In the genomic region with DNA sequence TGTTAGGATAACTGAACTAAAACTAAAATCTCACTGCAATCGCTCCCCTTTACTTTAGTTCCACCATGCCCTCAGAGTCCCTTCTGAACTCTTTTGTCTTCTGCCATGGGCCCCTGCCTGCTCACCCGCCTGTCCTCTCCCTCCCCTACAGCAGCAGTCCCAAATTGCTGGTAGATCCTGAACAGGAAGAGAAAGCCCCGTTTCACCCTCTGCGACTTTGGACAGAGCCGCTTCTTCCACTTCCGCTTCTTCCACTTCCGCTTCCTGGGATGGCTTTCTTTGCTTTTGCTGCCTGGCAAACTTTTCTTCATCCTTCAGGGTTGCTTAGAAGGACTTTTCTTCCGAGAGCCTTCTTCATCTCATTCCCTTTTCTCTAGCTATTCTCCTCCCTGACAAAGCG, we compare ENCODE assay signal across 27 cellular contexts. TPM values are rescaled to one million over a fixed set of nuclear protein-coding genes. Genes with fewer than 3 reads are reported as not detected.
DNase-seq lines count a peak whose midpoint lies in the region; ATAC-seq, FAIRE-seq and TF ChIP-seq lines count a peak whose summit lies in the region.
"Had no signal": no experiment of that assay in that cellular context is flagged by ENCODE, and none has a peak within 500 bp of the region (broad histone marks: within the 10 kb centered on the region; RNA-seq: fewer than 3 reads in every experiment).

No MANE protein-coding gene starts in this region.

- no peaks in the 10 kb centered on the region for H3K36me3 Mint-ChIP-seq in progenitor cell of endocrine pancreas (ENCODE audit: insufficient read depth)
- H3K36me3 Mint-ChIP-seq in Calu3 (ENCODE audit: insufficient read depth, unreplicated experiment) = no peaks in the 10 kb centered on the region
- H3K36me3 Mint-ChIP-seq: CD8-positive, alpha-beta memory T cell had no signal

- DNase-seq in HepG2 (ENCODE audit: low spot score) = no peak
- no peak for DNase-seq in right lobe of liver
- peak; percentile 26 for DNase-seq in NOMO-1 treated with dmso at 0.1 percent for 144 hours (lab: John Stamatoyannopoulos, UW; ENCODE audit: unreplicated experiment)
- DNase-seq in GM12878 (ENCODE audit: low read depth, low spot score) = no peak
- no peak for DNase-seq in progenitor cell of endocrine pancreas (ENCODE audit: low spot score, unreplicated experiment)
- no peak for DNase-seq in Calu3
- DNase-seq in NCI-H2196 (lab: John Stamatoyannopoulos, UW; ENCODE audit: unreplicated experiment) = no peak
- DNase-seq: AML-193; C1 segment of cervical spinal cord; CD8-positive, alpha-beta memory T cell; H9; HFFc6; IMR-90; Karpas-422; NCI-H1105; NCI-H146; NCI-H2081; NCI-H2171; NCI-H446; NCI-H526; Peyer's patch; T-helper 1 cell had no signal

- no peaks in the 10 kb centered on the region for H3K4me1 Mint-ChIP-seq in progenitor cell of endocrine pancreas (ENCODE audit: low read depth)
- no peaks in the 10 kb centered on the region for H3K4me1 Mint-ChIP-seq in Calu3 (ENCODE audit: low read depth, unreplicated experiment)

- WGBS in HepG2 (ENCODE audit: low lambda C conversion rate) = 41% methylated on average over 9 of the region's 9 CpGs
- WGBS in right lobe of liver (ENCODE audit: insufficient coverage, low coverage, low lambda C conversion rate, missing lambda C conversion rate) = 58% methylated on average over 8 of the region's 9 CpGs
- WGBS in GM12878 (ENCODE audit: insufficient coverage, insufficient replicate concordance, low lambda C conversion rate, missing lambda C conversion rate) = 39% methylated on average over 8 of the region's 9 CpGs

- RAD21 ChIA-PET in GM12878 (lab: Charles Lee; ENCODE audit: unreplicated experiment) = interaction anchor here (1.6 kb wide), 1 partner anchor 41 kb away, joined by 5 read pairs; no protein-coding TSS in a partner anchor

- POLR2A ChIA-PET in HepG2 (lab: Yijun Ruan, JAX) (no interaction called here), GM12878 (lab: Charles Lee) (no interaction called here)

- H3K27ac ChIP-seq in HepG2 (ENCODE audit: extremely low read length, insufficient read depth, low read length) (no peak overlapping the region), right lobe of liver (no peak overlapping the region), GM12878 (ENCODE audit: control insufficient read depth, insufficient read depth) (no peak overlapping the region)
- H3K27ac ChIP-seq: Peyer's patch had no signal

- FAIRE-seq in HepG2 (lab: Jason Lieb, UNC) (no peak), GM12878 (lab: Jason Lieb, UNC) (no peak)
- FAIRE-seq: D721Med, HTR-8/SVneo had no signal

- H4K20me1 ChIP-seq in HepG2 (ENCODE audit: insufficient read depth, low read length) = no peaks in the 10 kb centered on the region
- no peaks in the 10 kb centered on the region for H4K20me1 ChIP-seq in GM12878 (ENCODE audit: control insufficient read depth, insufficient read depth)

- H3K4me1 ChIP-seq in HepG2 (ENCODE audit: insufficient read depth, low read length) = peaks cover 10% of the 10 kb centered on the region
- peaks cover 0 to 13% (median 0%) of the 10 kb centered on the region in 4 donors for H3K4me1 ChIP-seq in right lobe of liver
- H3K4me1 ChIP-seq in GM12878 (ENCODE audit: control insufficient read depth, insufficient read depth, low read length) = no peaks in the 10 kb centered on the region

- H3K27me3 Mint-ChIP-seq in progenitor cell of endocrine pancreas = peaks cover 37% of the 10 kb centered on the region
- peaks cover 61% of the 10 kb centered on the region for H3K27me3 Mint-ChIP-seq in Calu3 (ENCODE audit: unreplicated experiment)

- ATAC-seq in HepG2 = no peak
- no peak for ATAC-seq in right lobe of liver
- no peak for ATAC-seq in GM12878
- no peak for ATAC-seq in GM21381 (IDR thresholded peaks at IDR 0.05; ENCODE audit: unreplicated experiment)
- ATAC-seq: SK-N-SH treated with all-trans-retinoic acid at 6 μM for 48 hours had no signal

- in situ Hi-C loops in HepG2 (cut with HindIII; ENCODE audit: extremely low pct_ligation_motif_present, low pct_unique_long_range_greater_than_20kb) (no loop called here), GM12878 (cut with MboI) (no loop called here)

- SMC1A ChIA-PET in GM12878 (lab: Charles Lee; ENCODE audit: uncharacterized antibody, unreplicated experiment) = interaction anchor here (1.2 to 5.0 kb wide), 2 partner anchors 13 to 29 kb away, joined by 5 to 21 read pairs; no protein-coding TSS in a partner anchor

- no peak overlapping the region for H2AFZ ChIP-seq in HepG2 (ENCODE audit: low read length)
- no peak overlapping the region for H2AFZ ChIP-seq in GM12878 (ENCODE audit: control insufficient read depth, low read depth, low read length)

- H3K4me3 Mint-ChIP-seq in progenitor cell of endocrine pancreas (ENCODE audit: low read depth) (no peak overlapping the region), Calu3 (ENCODE audit: low read depth, unreplicated experiment) (no peak overlapping the region)
- H3K4me3 Mint-ChIP-seq: H9, HFFc6 had no signal

- H3K27me3 ChIP-seq in HepG2 (ENCODE audit: control insufficient read depth in 1 of 2, insufficient read depth in 2 of 2, low read length in 2 of 2) (peaks cover 3 to 21% of the 10 kb centered on the region in 2 experiments; a peak in 3 of 5 replicates), right lobe of liver (no peaks in the 10 kb centered on the region), GM12878 (replicated peaks in 1 of 2; ENCODE audit: control insufficient read depth in 2 of 2, insufficient read depth in 2 of 2, low read length in 1 of 2) (no peaks in the 10 kb centered on the region; a peak in 1 of 4 replicates)
- H3K27me3 ChIP-seq: Peyer's patch had no signal

- H3K4me3 ChIP-seq in HepG2 (replicated peaks in 1 of 3; ENCODE audit: insufficient read depth in 1 of 3, low read depth in 2 of 3, low read length in 3 of 3) (peak overlapping the region in 2 of 3 experiments; percentile 12 to 16; a peak in 1 of 6 replicates), right lobe of liver (no peak overlapping the region), GM12878 (no peak overlapping the region)
- H3K4me3 ChIP-seq: Peyer's patch had no signal

- intact Hi-C loops in HepG2 (cut with micrococcal nuclease; ENCODE audit: unreplicated experiment) (no loop called here), right lobe of liver (cut with DNase I) (no loop called here), GM12878 (cut with micrococcal nuclease; ENCODE audit: unreplicated experiment) (no loop called here), Calu3 (cut with micrococcal nuclease; ENCODE audit: unreplicated experiment) (no loop called here)

- H3K79me2 ChIP-seq in HepG2 (ENCODE audit: insufficient read depth, low read length) (no peaks in the 10 kb centered on the region), GM12878 (ENCODE audit: control insufficient read depth, insufficient read depth, low read length) (no peaks in the 10 kb centered on the region)

- no peak for TF ChIP-seq EP300 in HepG2 (IDR thresholded peaks at IDR 0.05; ENCODE audit: low read depth in 2 of 2, low read length in 2 of 2)
- no peak for TF ChIP-seq EP300 in HepG2 (CRISPR knock-in tag; IDR thresholded peaks at IDR 0.05; ENCODE audit: borderline replicate concordance)
- TF ChIP-seq EP300 in GM12878 (IDR thresholded peaks at IDR 0.05; ENCODE audit: borderline replicate concordance in 1 of 2, control insufficient read depth in 1 of 2, low read depth in 2 of 2, low read length in 2 of 2) = no peak

- no peak for TF ChIP-seq RAD21 in HepG2 (CRISPR knock-in tag; IDR thresholded peaks at IDR 0.05)
- no peak for TF ChIP-seq RAD21 in GM12878 (IDR thresholded peaks at IDR 0.05; ENCODE audit: insufficient read depth, low read depth, low read length)

- no TSS peak for BruUV-seq in HepG2 (replicated peaks; lab: Mats Ljungman, UMichigan)
- BruUV-seq in GM12878 (replicated peaks; lab: Mats Ljungman, UMichigan) = no TSS peak
- BruUV-seq in Calu3 (replicated peaks; lab: Mats Ljungman, UMichigan) = no TSS peak

- H3K9me3 ChIP-seq in HepG2 (ENCODE audit: low read length) (no peaks in the 10 kb centered on the region), right lobe of liver (no peaks in the 10 kb centered on the region), GM12878 (replicated peaks; ENCODE audit: control insufficient read depth, insufficient read depth, low read length) (no peaks in the 10 kb centered on the region; the same call in 2 of the 3 replicates)
- H3K9me3 ChIP-seq: Peyer's patch had no signal

- peak overlapping the region; percentile 44 for H3K4me2 ChIP-seq in HepG2 (ENCODE audit: low read depth, low read length)
- H3K4me2 ChIP-seq in GM12878 (ENCODE audit: control insufficient read depth, insufficient read depth) = no peak overlapping the region

- H3K9me3 Mint-ChIP-seq in progenitor cell of endocrine pancreas (ENCODE audit: low read depth) = no peaks in the 10 kb centered on the region
- H3K9me3 Mint-ChIP-seq in Calu3 (ENCODE audit: low read depth, unreplicated experiment) = no peaks in the 10 kb centered on the region
- H3K9me3 Mint-ChIP-seq: CD8-positive, alpha-beta memory T cell; H9; HFFc6 had no signal

- CTCF ChIA-PET in HepG2 (lab: Yijun Ruan, JAX; ENCODE audit: low intra/inter-chr PET ratio, low total read pairs) (no interaction called here), GM12878 (lab: Yijun Ruan, JAX) (interaction anchor here (0.6 to 6.0 kb wide), 5 partner anchors 11 to 62 kb away, joined by 3 to 36 read pairs (median 4); no protein-coding TSS in a partner anchor), Calu3 (lab: Charles Lee) (no interaction called here)

- TF ChIP-seq POLR2A in HepG2 (IDR thresholded peaks at IDR 0.05; ENCODE audit: insufficient read depth in 1 of 2, low read depth in 2 of 2, low read length in 2 of 2) (no peak), right lobe of liver (IDR thresholded peaks at IDR 0.05) (no peak), GM12878 (IDR thresholded peaks at IDR 0.05; ENCODE audit: low read depth, low read length) (no peak)

- TF ChIP-seq CTCF in HepG2 (CRISPR knock-in tag; IDR thresholded peaks at IDR 0.05) (no peak), right lobe of liver (IDR thresholded peaks at IDR 0.05) (no peak), GM12878 (IDR thresholded peaks at IDR 0.05 in 2 of 3, conservative IDR thresholded peaks at IDR 0.05 in 1 of 3; ENCODE audit: control insufficient read depth in 2 of 3, extremely low read depth in 1 of 3, insufficient read depth in 1 of 3, low read depth in 3 of 3, low read length in 3 of 3) (no peak), progenitor cell of endocrine pancreas (IDR thresholded peaks at IDR 0.05; ENCODE audit: unreplicated experiment) (no peak), Calu3 (IDR thresholded peaks at IDR 0.05; ENCODE audit: unreplicated experiment) (no peak)

- H3K9ac ChIP-seq in HepG2 (ENCODE audit: insufficient read depth, low read depth, low read length) (no peak overlapping the region), GM12878 (ENCODE audit: control insufficient read depth, insufficient read depth, low read length) (no peak overlapping the region)

- H3K36me3 ChIP-seq in HepG2 (replicated peaks in 1 of 2; ENCODE audit: control insufficient read depth in 1 of 2, insufficient read depth in 2 of 2, low read length in 2 of 2) (no peaks in the 10 kb centered on the region), right lobe of liver (no peaks in the 10 kb centered on the region), GM12878 (ENCODE audit: control insufficient read depth in 2 of 2, insufficient read depth in 2 of 2, low read length in 1 of 2) (no peaks in the 10 kb centered on the region)
- H3K36me3 ChIP-seq: Peyer's patch had no signal

- H3K27ac Mint-ChIP-seq in progenitor cell of endocrine pancreas = peak overlapping the region; percentile 38
- H3K27ac Mint-ChIP-seq in Calu3 (ENCODE audit: unreplicated experiment) = no peak overlapping the region
- H3K27ac Mint-ChIP-seq: CD8-positive, alpha-beta memory T cell; H9; HFFc6 had no signal

RNA-seq across cellular contexts. Expression of gene TLCD5, which starts 35.7 kb away (rescaled TPM):
- total RNA-seq in HepG2 (2016; rRNA removed; fragmentation: Illumina TruSeq; extraction: Trizol) (4.1 and 6.1 TPM in 2 replicates), right lobe of liver (1 to 10 TPM in 1 of 6 experiments, under 1 TPM in 5; 0.07 to 1.3 (median 0.38) TPM), GM12878 (2014; rRNA removed) (2.6 and 3.7 TPM in 2 replicates), GM12878 (2014; rRNA removed; fragmentation: Illumina TruSeq; extraction: Trizol) (3.0 and 3.1 TPM in 2 replicates), GM12878 (2021) (3.1 and 3.5 TPM in 2 replicates), progenitor cell of endocrine pancreas (8.9 and 9.3 TPM in 2 replicates), Calu3 (2022) (4.9 and 5.9 TPM in 2 replicates)
- total RNA-seq in HepG2 (2016; cell fraction: cytosol; rRNA removed; fragmentation: Illumina TruSeq; extraction: Trizol; ENCODE audit: low read depth) = 9.6 and 10.5 TPM in 2 replicates
- total RNA-seq in HepG2 (2016; cell fraction: insoluble cytoplasmic fraction; rRNA removed; fragmentation: Illumina TruSeq; extraction: Trizol) = 3.9 and 5.8 TPM in 2 replicates
- 9.2 and 11.6 TPM in 2 replicates for total RNA-seq in HepG2 (2016; cell fraction: membrane; rRNA removed; fragmentation: Illumina TruSeq; extraction: Trizol)
- 5.6 and 5.9 TPM in 2 replicates for total RNA-seq in HepG2 (2016; cell fraction: nucleus; rRNA removed; fragmentation: Illumina TruSeq; extraction: Trizol)
- polyA plus RNA-seq in HepG2 (2011; rRNA removed) (7.2 and 7.6 TPM in 2 replicates), GM12878 (2011; rRNA removed) (13.3 and 15.7 TPM in 2 replicates), GM12878 (2014; fragmentation: Illumina TruSeq; extraction: Trizol) (3.2 and 4.7 TPM in 2 replicates), GM12878 (2014; fragmentation: Nextera tagmentation; extraction: Ambion mirVana) (1 to 10 TPM; 2.4 to 3.1 TPM), GM12878 (2014; rRNA removed) (4.6 and 5.6 TPM in 2 replicates), GM12878 (2016; fragmentation: Nextera tagmentation; extraction: Ambion mirVana) (1 to 10 TPM; 2.8 to 4.4 TPM)
- 5.8 and 7.1 TPM in 2 replicates for polyA plus RNA-seq in HepG2 (2011; cell fraction: cytosol; rRNA removed)
- polyA plus RNA-seq in HepG2 (2011; cell fraction: nucleus; rRNA removed) = 10.9 and 15.5 TPM in 2 replicates
- 3.8 and 5.5 TPM in 2 replicates for polyA plus RNA-seq in HepG2 (2012)
- polyA plus RNA-seq in HepG2 (2016; cell fraction: cytosol; fragmentation: Illumina TruSeq; extraction: Trizol; ENCODE audit: low read depth) = 12.4 and 13.2 TPM in 2 replicates
- 3.1 and 3.6 TPM in 2 replicates for polyA plus RNA-seq in HepG2 (2016; cell fraction: insoluble cytoplasmic fraction; fragmentation: Illumina TruSeq; extraction: Trizol; ENCODE audit: low read depth)
- 8.8 and 10.0 TPM in 2 replicates for polyA plus RNA-seq in HepG2 (2016; cell fraction: membrane; fragmentation: Illumina TruSeq; extraction: Trizol; ENCODE audit: low read depth)
- 10.3 and 11.4 TPM in 2 replicates for polyA plus RNA-seq in HepG2 (2016; cell fraction: nucleus; fragmentation: Illumina TruSeq; extraction: Trizol; ENCODE audit: insufficient read depth, low read depth)
- polyA minus RNA-seq in HepG2 (2011; rRNA and poly(A)+ RNA removed; ENCODE audit: low replicate concordance) = 9.7 and 11.0 TPM in 2 replicates
- 2.6 and 3.7 TPM in 2 replicates for polyA minus RNA-seq in HepG2 (2011; cell fraction: cytosol; rRNA and poly(A)+ RNA removed)
- 4.5 and 8.3 TPM in 2 replicates for polyA minus RNA-seq in HepG2 (2011; cell fraction: nucleus; rRNA and poly(A)+ RNA removed)
- 49.4 and 51.2 TPM in 2 replicates for total RNA-seq in GM12878 (2013; cell fraction: nucleolus; rRNA removed)
- 1.00 TPM for polyA plus RNA-seq in GM12878 (2011; ENCODE audit: low read depth)
- polyA plus RNA-seq in GM12878 (2011; cell fraction: cytosol; rRNA removed) = 10.3 and 11.1 TPM in 2 replicates
- polyA plus RNA-seq in GM12878 (2011; cell fraction: nucleus; rRNA removed) = 17.1 and 18.5 TPM in 2 replicates
- 0.79 and 1.0 TPM in 2 replicates for polyA plus RNA-seq in GM12878 (2012)
- 10.8 and 12.8 TPM in 2 replicates for polyA minus RNA-seq in GM12878 (2011; rRNA and poly(A)+ RNA removed)
- 2.4 and 3.4 TPM in 2 replicates for polyA minus RNA-seq in GM12878 (2011; cell fraction: cytosol; rRNA and poly(A)+ RNA removed)
- polyA minus RNA-seq in GM12878 (2011; cell fraction: nucleus; rRNA and poly(A)+ RNA removed) = 4.1 and 7.5 TPM in 2 replicates

RNA-seq across cellular contexts. Expression of gene ARHGEF12, which starts 46.8 kb away (rescaled TPM):
- 54.4 and 72.2 TPM in 2 replicates for total RNA-seq in HepG2 (2016; rRNA removed; fragmentation: Illumina TruSeq; extraction: Trizol)
- 23.8 and 24.8 TPM in 2 replicates for total RNA-seq in HepG2 (2016; cell fraction: cytosol; rRNA removed; fragmentation: Illumina TruSeq; extraction: Trizol; ENCODE audit: low read depth)
- 51.9 and 66.9 TPM in 2 replicates for total RNA-seq in HepG2 (2016; cell fraction: insoluble cytoplasmic fraction; rRNA removed; fragmentation: Illumina TruSeq; extraction: Trizol)
- total RNA-seq in HepG2 (2016; cell fraction: membrane; rRNA removed; fragmentation: Illumina TruSeq; extraction: Trizol) = 27.8 and 29.0 TPM in 2 replicates
- 65.7 and 68.9 TPM in 2 replicates for total RNA-seq in HepG2 (2016; cell fraction: nucleus; rRNA removed; fragmentation: Illumina TruSeq; extraction: Trizol)
- polyA plus RNA-seq in HepG2 (2011; rRNA removed) = 16.2 and 17.9 TPM in 2 replicates
- polyA plus RNA-seq in HepG2 (2011; cell fraction: cytosol; rRNA removed) = 10.1 and 15.9 TPM in 2 replicates
- polyA plus RNA-seq in HepG2 (2011; cell fraction: nucleus; rRNA removed) = 18.6 and 22.0 TPM in 2 replicates
- polyA plus RNA-seq in HepG2 (2012) = 30.2 and 31.4 TPM in 2 replicates
- polyA plus RNA-seq in HepG2 (2016; cell fraction: cytosol; fragmentation: Illumina TruSeq; extraction: Trizol; ENCODE audit: low read depth) = 0.95 and 1.2 TPM in 2 replicates
- 35.8 and 36.1 TPM in 2 replicates for polyA plus RNA-seq in HepG2 (2016; cell fraction: insoluble cytoplasmic fraction; fragmentation: Illumina TruSeq; extraction: Trizol; ENCODE audit: low read depth)
- polyA plus RNA-seq in HepG2 (2016; cell fraction: membrane; fragmentation: Illumina TruSeq; extraction: Trizol; ENCODE audit: low read depth) = 5.1 and 6.3 TPM in 2 replicates
- polyA plus RNA-seq in HepG2 (2016; cell fraction: nucleus; fragmentation: Illumina TruSeq; extraction: Trizol; ENCODE audit: insufficient read depth, low read depth) = 31.1 and 33.7 TPM in 2 replicates
- polyA minus RNA-seq in HepG2 (2011; rRNA and poly(A)+ RNA removed; ENCODE audit: low replicate concordance) = 46.5 and 46.8 TPM in 2 replicates
- polyA minus RNA-seq in HepG2 (2011; cell fraction: cytosol; rRNA and poly(A)+ RNA removed) = 52.1 and 66.1 TPM in 2 replicates
- 151 and 164 TPM in 2 replicates for polyA minus RNA-seq in HepG2 (2011; cell fraction: nucleus; rRNA and poly(A)+ RNA removed)
- 100 to 1,000 TPM in 3 of 6 experiments, 10 to 100 TPM in 3; 75.1 to 113 (median 94.0) TPM for total RNA-seq in right lobe of liver
- total RNA-seq in GM12878 (2013; cell fraction: nucleolus; rRNA removed) = 183 and 194 TPM in 2 replicates
- total RNA-seq in GM12878 (2014; rRNA removed) = 24.0 and 28.5 TPM in 2 replicates
- total RNA-seq in GM12878 (2014; rRNA removed; fragmentation: Illumina TruSeq; extraction: Trizol) = 39.4 and 39.5 TPM in 2 replicates
- 36.5 and 40.8 TPM in 2 replicates for total RNA-seq in GM12878 (2021)
- polyA plus RNA-seq in GM12878 (2011; ENCODE audit: low read depth) = 10.0 TPM
- polyA plus RNA-seq in GM12878 (2011; rRNA removed) = 23.9 and 28.4 TPM in 2 replicates
- polyA plus RNA-seq in GM12878 (2011; cell fraction: cytosol; rRNA removed) = 13.8 and 16.1 TPM in 2 replicates
- polyA plus RNA-seq in GM12878 (2011; cell fraction: nucleus; rRNA removed) = 20.5 and 29.4 TPM in 2 replicates
- 10.0 and 11.7 TPM in 2 replicates for polyA plus RNA-seq in GM12878 (2012)
- polyA plus RNA-seq in GM12878 (2014; fragmentation: Illumina TruSeq; extraction: Trizol) = 30.3 and 35.0 TPM in 2 replicates
- polyA plus RNA-seq in GM12878 (2014; fragmentation: Nextera tagmentation; extraction: Ambion mirVana) = 1 to 10 TPM; 2.7 to 3.6 TPM
- polyA plus RNA-seq in GM12878 (2014; rRNA removed) = 15.8 and 17.9 TPM in 2 replicates
- polyA plus RNA-seq in GM12878 (2016; fragmentation: Nextera tagmentation; extraction: Ambion mirVana) = 10 to 100 TPM; 14.8 to 14.9 TPM
- polyA minus RNA-seq in GM12878 (2011; rRNA and poly(A)+ RNA removed) = 74.0 and 93.3 TPM in 2 replicates
- polyA minus RNA-seq in GM12878 (2011; cell fraction: cytosol; rRNA and poly(A)+ RNA removed) = 28.7 and 33.9 TPM in 2 replicates
- polyA minus RNA-seq in GM12878 (2011; cell fraction: nucleus; rRNA and poly(A)+ RNA removed) = 42.0 and 81.6 TPM in 2 replicates
- total RNA-seq in progenitor cell of endocrine pancreas = 64.9 and 66.2 TPM in 2 replicates
- 50.0 and 55.2 TPM in 2 replicates for total RNA-seq in Calu3 (2022)

RNA-seq across cellular contexts. Expression of gene POU2F3, which starts 49.5 kb away (rescaled TPM):
- total RNA-seq in HepG2 (2016; rRNA removed; fragmentation: Illumina TruSeq; extraction: Trizol) (not detected in 2 replicates), right lobe of liver (not detected), GM12878 (2014; rRNA removed) (0.11 and 0.16 TPM in 2 replicates), GM12878 (2014; rRNA removed; fragmentation: Illumina TruSeq; extraction: Trizol) (0.18 and 0.22 TPM in 2 replicates), GM12878 (2021) (0.21 and 0.36 TPM in 2 replicates), progenitor cell of endocrine pancreas (0.09 TPM in 1 of 2 replicates, not detected in the other), Calu3 (2022) (2.6 and 3.3 TPM in 2 replicates)
- not detected in 2 replicates for total RNA-seq in HepG2 (2016; cell fraction: cytosol; rRNA removed; fragmentation: Illumina TruSeq; extraction: Trizol; ENCODE audit: low read depth)
- total RNA-seq in HepG2 (2016; cell fraction: insoluble cytoplasmic fraction; rRNA removed; fragmentation: Illumina TruSeq; extraction: Trizol) = not detected in 2 replicates
- total RNA-seq in HepG2 (2016; cell fraction: membrane; rRNA removed; fragmentation: Illumina TruSeq; extraction: Trizol) = not detected in 2 replicates
- total RNA-seq in HepG2 (2016; cell fraction: nucleus; rRNA removed; fragmentation: Illumina TruSeq; extraction: Trizol) = not detected in 2 replicates
- polyA plus RNA-seq in HepG2 (2011; rRNA removed) (not detected in 2 replicates), GM12878 (2011; rRNA removed) (3.5 and 4.4 TPM in 2 replicates), GM12878 (2014; fragmentation: Illumina TruSeq; extraction: Trizol) (0.17 and 0.53 TPM in 2 replicates), GM12878 (2014; fragmentation: Nextera tagmentation; extraction: Ambion mirVana) (under 1 TPM; 0.15 to 0.37 TPM), GM12878 (2014; rRNA removed) (0.05 and 0.09 TPM in 2 replicates), GM12878 (2016; fragmentation: Nextera tagmentation; extraction: Ambion mirVana) (under 1 TPM; 0.31 to 0.39 TPM)
- not detected in 2 replicates for polyA plus RNA-seq in HepG2 (2011; cell fraction: cytosol; rRNA removed)
- polyA plus RNA-seq in HepG2 (2011; cell fraction: nucleus; rRNA removed) = not detected in 2 replicates
- not detected in 2 replicates for polyA plus RNA-seq in HepG2 (2012)
- not detected in 2 replicates for polyA plus RNA-seq in HepG2 (2016; cell fraction: cytosol; fragmentation: Illumina TruSeq; extraction: Trizol; ENCODE audit: low read depth)
- polyA plus RNA-seq in HepG2 (2016; cell fraction: insoluble cytoplasmic fraction; fragmentation: Illumina TruSeq; extraction: Trizol; ENCODE audit: low read depth) = not detected in 2 replicates
- not detected in 2 replicates for polyA plus RNA-seq in HepG2 (2016; cell fraction: membrane; fragmentation: Illumina TruSeq; extraction: Trizol; ENCODE audit: low read depth)
- not detected in 2 replicates for polyA plus RNA-seq in HepG2 (2016; cell fraction: nucleus; fragmentation: Illumina TruSeq; extraction: Trizol; ENCODE audit: insufficient read depth, low read depth)
- polyA minus RNA-seq in HepG2 (2011; rRNA and poly(A)+ RNA removed; ENCODE audit: low replicate concordance) = 0.30 TPM in 1 of 2 replicates, not detected in the other
- not detected in 2 replicates for polyA minus RNA-seq in HepG2 (2011; cell fraction: cytosol; rRNA and poly(A)+ RNA removed)
- not detected in 2 replicates for polyA minus RNA-seq in HepG2 (2011; cell fraction: nucleus; rRNA and poly(A)+ RNA removed)
- total RNA-seq in GM12878 (2013; cell fraction: nucleolus; rRNA removed) = 10.1 and 12.8 TPM in 2 replicates
- polyA plus RNA-seq in GM12878 (2011; ENCODE audit: low read depth) = not detected
- polyA plus RNA-seq in GM12878 (2011; cell fraction: cytosol; rRNA removed) = 2.5 and 2.6 TPM in 2 replicates
- polyA plus RNA-seq in GM12878 (2011; cell fraction: nucleus; rRNA removed) = 4.4 and 5.4 TPM in 2 replicates
- 0.22 and 0.36 TPM in 2 replicates for polyA plus RNA-seq in GM12878 (2012)
- 3.5 and 3.6 TPM in 2 replicates for polyA minus RNA-seq in GM12878 (2011; rRNA and poly(A)+ RNA removed)
- polyA minus RNA-seq in GM12878 (2011; cell fraction: cytosol; rRNA and poly(A)+ RNA removed) = 0.80 and 2.2 TPM in 2 replicates
- 2.4 and 4.2 TPM in 2 replicates for polyA minus RNA-seq in GM12878 (2011; cell fraction: nucleus; rRNA and poly(A)+ RNA removed)
- total RNA-seq: CD8-positive, alpha-beta memory T cell; HFFc6 had no signal
- polyA plus RNA-seq: AG04450; CD8-positive, alpha-beta memory T cell had no signal

Comparison
In these comparisons a context has a peak if more than half of its experiments do, and no peak if none do; other contexts are left out.
1. H3K4me3 ChIP-seq: peak in HepG2 (2 of 3); none in right lobe of liver (0 of 3) and GM12878 (single experiment).
2. Of the 75 proteins assayed by ChIP-seq in both HepG2 and GM12878: peak only in HepG2: GABPA; only in GM12878: none; in both: none; in neither: 74.